ENCODE assay signal across 8 cellular contexts in the genomic region with DNA sequence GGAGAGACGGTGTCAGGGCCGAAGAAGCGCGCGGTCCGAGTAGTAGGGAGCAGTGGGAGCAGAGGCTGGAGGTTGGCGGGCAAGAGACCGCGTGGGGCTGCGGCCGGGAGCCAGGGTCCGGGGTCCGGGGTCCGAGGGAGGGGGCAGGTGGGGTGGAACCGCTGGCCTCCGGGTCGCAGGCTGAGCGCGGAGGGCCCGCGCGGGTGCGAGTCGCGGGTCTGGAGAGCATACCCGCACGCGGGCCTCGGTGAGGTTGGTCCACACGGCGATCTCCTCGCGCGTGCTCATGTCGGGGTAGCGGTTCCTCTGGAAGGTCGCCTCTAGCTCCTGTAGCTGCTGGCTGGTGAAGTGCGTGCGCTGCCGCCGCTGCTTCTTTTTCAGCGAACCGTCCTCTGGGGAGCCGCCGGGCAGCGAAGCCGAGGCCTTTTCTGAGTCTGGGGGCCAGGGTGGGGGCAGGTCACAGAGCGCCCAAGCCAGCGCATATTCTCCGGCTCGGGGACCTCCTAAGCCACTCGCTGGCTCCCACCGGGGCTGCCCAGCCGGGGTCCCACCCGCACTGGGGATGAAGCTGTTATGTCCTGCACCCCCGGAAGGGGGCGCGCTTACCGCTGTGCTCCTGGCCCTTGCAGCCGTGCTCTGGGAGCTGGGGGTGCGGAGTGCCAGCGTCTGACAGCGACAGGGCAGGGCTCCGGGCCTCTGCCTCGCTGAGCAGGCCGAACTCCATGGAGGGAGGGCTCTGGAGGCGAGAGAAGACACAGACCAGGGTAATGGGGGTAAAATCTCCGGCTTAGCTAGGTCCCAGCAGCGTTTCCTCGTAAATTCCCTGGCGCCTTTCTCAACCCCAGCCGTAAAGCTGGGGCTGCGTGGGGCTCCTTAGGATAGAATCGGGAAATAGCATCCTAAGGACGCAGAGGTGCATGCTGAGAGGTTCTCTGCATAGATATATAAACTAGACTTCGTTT. TPM values are rescaled to one million over a fixed set of nuclear protein-coding genes. Genes with fewer than 3 reads are reported as not detected.
DNase-seq lines count a peak whose midpoint lies in the region; ATAC-seq, FAIRE-seq and TF ChIP-seq lines count a peak whose summit lies in the region.

No MANE protein-coding gene starts in this region.

- H3K27me3 ChIP-seq in smooth muscle cell (ENCODE audit: low read depth) (peaks cover 30% of the 10 kb centered on the region), SJCRH30 (no peaks in the 10 kb centered on the region)

- TF ChIP-seq EP300 in A549 (IDR thresholded peaks at IDR 0.05) = no peak

- DNase-seq in A549 (ENCODE audit: low read depth in 1 of 2, low spot score in 1 of 2) = peak; percentile 68 to 94
- peak; percentile 87 for DNase-seq in GM20000 (ENCODE audit: low spot score)
- DNase-seq in RWPE1 (ENCODE audit: low spot score) = peak; percentile 73
- DNase-seq in activated naive CD4-positive, alpha-beta T cell treated with Interleukin-2 at 50 U/mL for 16 hours = peak; percentile 74
- peak; percentile 44 for DNase-seq in left cardiac atrium
- no peak for DNase-seq in smooth muscle cell (lab: John Stamatoyannopoulos, UW; ENCODE audit: unreplicated experiment)
- DNase-seq in SJCRH30 = no peak
- no peak for DNase-seq in GOT3 (lab: John Stamatoyannopoulos, UW)

- H3K9me3 ChIP-seq in A549 (no peaks in the 10 kb centered on the region), smooth muscle cell (replicated peaks; ENCODE audit: low read depth) (no peaks in the 10 kb centered on the region), SJCRH30 (replicated peaks) (no peaks in the 10 kb centered on the region)

- POLR2A ChIA-PET in A549 (lab: Yijun Ruan, JAX) = interaction anchor here (0.6 to 1.5 kb wide), 7 partner anchors 14 to 186 kb away, joined by 3 to 6 read pairs (median 3); a partner anchor contains a TSS
- POLR2A ChIA-PET in RWPE1 (lab: Yijun Ruan, JAX; ENCODE audit: low non-redundant PET) = no interaction called here

- CTCF ChIA-PET in A549 (lab: Yijun Ruan, JAX) = interaction anchor here (0.6 to 24.2 kb wide), 45 partner anchors 8 to 369 kb away, joined by 3 to 886 read pairs (median 8); a partner anchor contains a TSS
- CTCF ChIA-PET in RWPE1 (lab: Yijun Ruan, JAX) = interaction anchor here (0.5 to 14.3 kb wide), 27 partner anchors 9 to 248 kb away, joined by 3 to 370 read pairs (median 4); a partner anchor contains a TSS

- intact Hi-C loops in left cardiac atrium (cut with DNase I) = no loop called here

- H3F3A ChIP-seq in smooth muscle cell (ENCODE audit: low read depth) = peaks cover 4% of the 10 kb centered on the region

- TF ChIP-seq POLR2A in A549 (IDR thresholded peaks at IDR 0.05; ENCODE audit: low read length) = no peak

- peak overlapping the region; percentile 99 for H3K4me2 ChIP-seq in A549
- peak overlapping the region; percentile 84 for H3K4me2 ChIP-seq in smooth muscle cell

- FAIRE-seq in A549 (lab: Jason Lieb, UNC) = no peak

- TF ChIP-seq RAD21 in A549 (conservative IDR thresholded peaks at IDR 0.05 in 1 of 2, IDR thresholded peaks at IDR 0.05 in 1 of 2) = peak; percentile 59 to 66

- WGBS in A549 (ENCODE audit: missing lambda C conversion rate) = 21% methylated on average over 44 of the region's 76 CpGs
- WGBS in smooth muscle cell (ENCODE audit: low lambda C conversion rate) = 17% methylated on average over 64 of the region's 76 CpGs

- no peak overlapping the region for H3K9ac ChIP-seq in smooth muscle cell (ENCODE audit: low read depth)

- no peaks in the 10 kb centered on the region for H3K36me3 ChIP-seq in smooth muscle cell (ENCODE audit: low read depth)
- peaks cover 80% of the 10 kb centered on the region for H3K36me3 ChIP-seq in SJCRH30

- peaks cover 27% of the 10 kb centered on the region for H3K4me1 ChIP-seq in A549
- peaks cover 11% of the 10 kb centered on the region for H3K4me1 ChIP-seq in smooth muscle cell (ENCODE audit: low read depth)
- H3K4me1 ChIP-seq in SJCRH30 = peaks cover 26% of the 10 kb centered on the region

- H3K79me2 ChIP-seq in smooth muscle cell (ENCODE audit: low read depth) = no peaks in the 10 kb centered on the region

- ATAC-seq in A549 (peak; percentile 43 to 82), left cardiac atrium (peak; percentile 4 to 24)

- H3K27ac ChIP-seq in A549 (peak overlapping the region; percentile 7 to 72; a peak in 3 of 6 replicates), RWPE1 (no peak overlapping the region), smooth muscle cell (ENCODE audit: low read depth) (no peak overlapping the region), SJCRH30 (no peak overlapping the region)

- peak overlapping the region; percentile 47 for H3K4me3 ChIP-seq in A549
- H3K4me3 ChIP-seq in smooth muscle cell = peak overlapping the region; percentile 51
- no peak overlapping the region for H3K4me3 ChIP-seq in SJCRH30

- H4K20me1 ChIP-seq in smooth muscle cell (ENCODE audit: low read depth) = no peaks in the 10 kb centered on the region

- peak overlapping the region; percentile 61 for H2AFZ ChIP-seq in smooth muscle cell (ENCODE audit: low read depth)

- peak; percentile 90 for TF ChIP-seq CTCF in A549 (IDR thresholded peaks at IDR 0.05)
- TF ChIP-seq CTCF in GM20000 (IDR thresholded peaks at IDR 0.05; ENCODE audit: extremely low read depth, missing control alignments) = peak; percentile 72
- TF ChIP-seq CTCF in RWPE1 (conservative IDR thresholded peaks at IDR 0.05; ENCODE audit: low read depth) = peak; percentile 71
- peak; percentile 78 for TF ChIP-seq CTCF in smooth muscle cell (IDR thresholded peaks at IDR 0.05; ENCODE audit: borderline replicate concordance, insufficient read depth, poor library complexity, severe bottlenecking)

TF ChIP-seq in A549, 52 proteins besides CTCF, POLR2A, EP300 and RAD21:
- TF ChIP-seq JUN (IDR thresholded peaks at IDR 0.05) (0 out of 5 replicates have a peak, but pooled peaks of 1 of the 2 experiments have one; percentile 19), SMC3 (IDR thresholded peaks at IDR 0.05) (peak; percentile 71), HEYL (CRISPR knock-in tag; IDR thresholded peaks at IDR 0.05) (no peak)
TF ChIP-seq in A549: peak in this region for 2.

RNA-seq across cellular contexts. Expression of a gene that starts 5.5 kb away (rescaled TPM):
- polyA plus RNA-seq in A549 (2011; rRNA removed) (0.53 and 0.86 TPM in 2 replicates), A549 (2017; fragmentation: RNase III; extraction: RNeasy Plus Mini Kit Qiagen cat#74134 plus additional on column Dnase treatment) (0.22 to 0.41 TPM (median 0.30 TPM) in 3 replicates), smooth muscle cell (1.1 and 1.2 TPM in 2 replicates)
- polyA plus RNA-seq in A549 (2012; cell fraction: cytosol; rRNA removed) = 0.29 and 0.49 TPM in 2 replicates
- polyA plus RNA-seq in A549 (2012; cell fraction: nucleus; rRNA removed) = 0.31 and 0.45 TPM in 2 replicates
- polyA minus RNA-seq in A549 (2011; rRNA and poly(A)+ RNA removed) = 0.39 and 0.74 TPM in 2 replicates
- total RNA-seq in left cardiac atrium (1 to 10 TPM in 1 of 2 donors, not detected in 1; 1.3 TPM), smooth muscle cell (0.63 and 1.5 TPM in 2 replicates)
- 0.42 and 0.53 TPM in 2 replicates for total RNA-seq in SJCRH30 (2014; rRNA removed; shearing (Covaris generic))

RNA-seq across cellular contexts. Expression of a gene that starts 9.7 kb away (rescaled TPM):
- not detected in 2 replicates for polyA plus RNA-seq in A549 (2011; rRNA removed)
- 0.09 and 0.18 TPM in 2 replicates for polyA plus RNA-seq in A549 (2012; cell fraction: cytosol; rRNA removed)
- polyA plus RNA-seq in A549 (2012; cell fraction: nucleus; rRNA removed) = 0.31 TPM in 1 of 2 replicates, not detected in the other
- 0.09 TPM in 1 of 3 replicates, not detected in the others for polyA plus RNA-seq in A549 (2017; fragmentation: RNase III; extraction: RNeasy Plus Mini Kit Qiagen cat#74134 plus additional on column Dnase treatment)
- not detected in 2 replicates for polyA minus RNA-seq in A549 (2011; rRNA and poly(A)+ RNA removed)
- not detected for total RNA-seq in left cardiac atrium
- total RNA-seq in smooth muscle cell = not detected in 2 replicates
- 2.0 TPM in 2 replicates for polyA plus RNA-seq in smooth muscle cell
- total RNA-seq in SJCRH30 (2014; rRNA removed; shearing (Covaris generic)) = 105 and 111 TPM in 2 replicates

RNA-seq across cellular contexts. Expression of a gene that starts 13.7 kb away (rescaled TPM):
- 21.3 and 34.7 TPM in 2 replicates for polyA plus RNA-seq in A549 (2011; rRNA removed)
- 11.0 and 14.2 TPM in 2 replicates for polyA plus RNA-seq in A549 (2012; cell fraction: cytosol; rRNA removed)
- 40.9 and 47.8 TPM in 2 replicates for polyA plus RNA-seq in A549 (2012; cell fraction: nucleus; rRNA removed)
- 20.4 to 22.2 TPM (median 22.1 TPM) in 3 replicates for polyA plus RNA-seq in A549 (2017; fragmentation: RNase III; extraction: RNeasy Plus Mini Kit Qiagen cat#74134 plus additional on column Dnase treatment)
- polyA minus RNA-seq in A549 (2011; rRNA and poly(A)+ RNA removed) = 79.2 and 86.6 TPM in 2 replicates
- 10 to 100 TPM; 27.6 to 32.4 TPM for total RNA-seq in left cardiac atrium
- total RNA-seq in smooth muscle cell = 53.5 and 56.4 TPM in 2 replicates
- 44.4 and 52.8 TPM in 2 replicates for polyA plus RNA-seq in smooth muscle cell
- total RNA-seq in SJCRH30 (2014; rRNA removed; shearing (Covaris generic)) = 124 and 131 TPM in 2 replicates

Comparison
In these comparisons a context has a peak if more than half of its experiments do, and no peak if none do; other contexts are left out.
1. DNase-seq: peak in A549 (2 of 2), GM20000 (single experiment), RWPE1 (single experiment), activated naive CD4-positive, alpha-beta T cell treated with Interleukin-2 at 50 U/mL for 16 hours (single experiment) and left cardiac atrium (single experiment); none in smooth muscle cell (single experiment), SJCRH30 (0 of 2) and GOT3 (single experiment).
2. H3K27ac ChIP-seq: peak in A549 (2 of 2); none in RWPE1 (single experiment), smooth muscle cell (single experiment) and SJCRH30 (single experiment).
3. RNA of a gene that starts 9.7 kb away (total RNA-seq): 105 to 111 TPM in SJCRH30; not detected in left cardiac atrium and not detected in smooth muscle cell; every median in the first group is over 100 times any median in the second.
4. Peak in every context shown above with its lines, with median percentiles within 50 percentile points of each other: CTCF ChIP-seq.